In the genomic region with DNA sequence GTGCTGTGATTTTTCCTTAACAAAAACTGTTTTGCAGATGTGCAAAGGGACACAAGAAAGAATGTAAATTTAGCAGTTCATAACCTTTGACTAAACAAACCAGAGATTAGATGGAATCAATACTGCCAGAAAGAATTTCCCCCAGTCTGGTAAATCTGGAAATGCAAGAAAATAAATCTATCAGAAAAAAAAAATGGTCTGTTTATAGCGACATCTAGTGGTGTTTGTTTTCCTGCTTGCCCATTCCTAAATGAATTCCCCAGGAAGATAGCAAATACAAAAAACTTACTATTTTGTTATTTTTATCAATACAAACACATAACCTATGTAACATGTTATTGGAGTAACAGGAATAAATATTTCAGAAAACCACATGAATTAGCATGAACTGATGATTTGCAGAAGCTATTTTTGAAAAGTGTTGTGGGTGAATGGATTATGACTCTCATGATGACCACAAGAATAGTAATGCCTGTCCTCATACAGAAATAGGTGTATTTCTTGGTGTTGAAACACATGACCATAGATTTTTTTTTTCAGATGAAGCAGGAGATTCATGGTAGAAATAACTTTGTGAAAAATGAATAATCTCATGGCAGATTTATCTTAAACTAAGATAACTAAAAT, we compare ENCODE assay signal across 9 cellular contexts.
DNase-seq lines count a peak whose midpoint lies in the region; ATAC-seq and TF ChIP-seq lines count a peak whose summit lies in the region.
"Had no signal": no experiment of that assay in that cellular context is flagged by ENCODE, and none has a peak within 500 bp of the region (broad histone marks: within the 10 kb centered on the region; RNA-seq: fewer than 3 reads in every experiment).

No MANE protein-coding gene starts in this region.

- no peaks in the 10 kb centered on the region for H3K9me3 ChIP-seq in H9 (ENCODE audit: control insufficient read depth, low read depth, low read length)
- no peaks in the 10 kb centered on the region for H3K9me3 ChIP-seq in SK-N-MC (ENCODE audit: low read depth, low read length)
- no peaks in the 10 kb centered on the region for H3K9me3 ChIP-seq in upper lobe of left lung

- H2BK12ac ChIP-seq in H9 (ENCODE audit: insufficient read length, low read depth, low read length), result no peak overlapping the region

- H2AFZ ChIP-seq in H9 (ENCODE audit: low read length), result no peak overlapping the region

- H3K4me1 Mint-ChIP-seq in H9, result peaks cover 28 to 29% of the 10 kb centered on the region in 2 experiments
- H3K4me1 Mint-ChIP-seq in glutamatergic neuron (ENCODE audit: low read depth, unreplicated experiment), result peaks cover 5% of the 10 kb centered on the region

- WGBS in H9 (ENCODE audit: extremely low coverage, insufficient read length, low lambda C conversion rate), result no CpG with 5 or more reads among the region's 1 CpG
- 0 to 2% methylated on average over 1 of the region's 1 CpG for WGBS in upper lobe of left lung, 2 donors

- no peaks in the 10 kb centered on the region for H3K27me3 Mint-ChIP-seq in H9 (ENCODE audit: low read depth)
- H3K27me3 Mint-ChIP-seq in glutamatergic neuron (ENCODE audit: unreplicated experiment), result no peaks in the 10 kb centered on the region

- H3K79me1 ChIP-seq in H9 (ENCODE audit: insufficient read depth, low read depth, low read length, poor library complexity, severe bottlenecking), result no peaks in the 10 kb centered on the region

- H4K8ac ChIP-seq in H9 (replicated peaks; ENCODE audit: insufficient read length, low read depth, low read length), result no peak overlapping the region

- no peaks in the 10 kb centered on the region for H3K79me2 ChIP-seq in H9 (ENCODE audit: insufficient read depth, low read length)

- no peaks in the 10 kb centered on the region for H3K9me3 Mint-ChIP-seq in H9
- peaks cover 2% of the 10 kb centered on the region for H3K9me3 Mint-ChIP-seq in glutamatergic neuron (ENCODE audit: unreplicated experiment)

- no peak overlapping the region for H3K23ac ChIP-seq in H9 (ENCODE audit: insufficient read length, low read depth, low read length)

- no peak for DNase-seq in AG09309 (ENCODE audit: low read depth)
- no peak for DNase-seq in H9
- DNase-seq in SK-N-MC (ENCODE audit: low read depth, low spot score), result peak; percentile 20
- no peak for DNase-seq in glutamatergic neuron
- no peak for DNase-seq in upper lobe of left lung
- DNase-seq in anterior cingulate cortex (lab: John Stamatoyannopoulos, UW), result no peak
- no peak for DNase-seq in COR-L47 (lab: John Stamatoyannopoulos, UW)

- H3T11ph ChIP-seq in H9 (ENCODE audit: low read length), result no peak overlapping the region

- H3K18ac ChIP-seq in H9 (ENCODE audit: insufficient read length, low read depth, low read length), result no peak overlapping the region

- H2BK20ac ChIP-seq in H9 (ENCODE audit: low read depth, low read length, poor library complexity, severe bottlenecking), result no peak overlapping the region

- no peaks in the 10 kb centered on the region for H3K36me3 Mint-ChIP-seq in H9 (ENCODE audit: insufficient read depth in 1 of 3, low read depth in 3 of 3)
- H3K36me3 Mint-ChIP-seq in glutamatergic neuron (ENCODE audit: unreplicated experiment), result no peaks in the 10 kb centered on the region

- H3K56ac ChIP-seq in H9 (ENCODE audit: insufficient read length, low read depth, low read length), result no peak overlapping the region

- peak; percentile 42 for TF ChIP-seq CTCF in AG09309 (IDR thresholded peaks at IDR 0.05; ENCODE audit: control insufficient read depth, insufficient read depth, low read depth, low read length, missing control alignments)
- peak; percentile 87 for TF ChIP-seq CTCF in H9 (conservative IDR thresholded peaks at IDR 0.05)
- peak; percentile 88 for TF ChIP-seq CTCF in glutamatergic neuron (IDR thresholded peaks at IDR 0.05; ENCODE audit: partially characterized antibody, unreplicated experiment)
- TF ChIP-seq CTCF in upper lobe of left lung (IDR thresholded peaks at IDR 0.05), result peak in 4 of 6 experiments; percentile 23 to 63 (median 44)

- H4K20me1 ChIP-seq in H9 (ENCODE audit: control insufficient read depth, insufficient read depth, insufficient read length), result no peaks in the 10 kb centered on the region

- no peaks in the 10 kb centered on the region for H3K27me3 ChIP-seq in H9 (ENCODE audit: insufficient read depth, low read length)
- no peaks in the 10 kb centered on the region for H3K27me3 ChIP-seq in upper lobe of left lung

- TF ChIP-seq EP300 in upper lobe of left lung (IDR thresholded peaks at IDR 0.05), result no peak

- no peak overlapping the region for H2BK15ac ChIP-seq in H9 (ENCODE audit: low read depth, low read length)

- H3K4ac ChIP-seq in H9 (ENCODE audit: low read depth, low read length), result no peak overlapping the region

- H3K4me3 Mint-ChIP-seq in H9, result no peak overlapping the region
- H3K4me3 Mint-ChIP-seq in glutamatergic neuron (ENCODE audit: unreplicated experiment), result no peak overlapping the region

- no peaks in the 10 kb centered on the region for H3K23me2 ChIP-seq in H9 (ENCODE audit: insufficient read length, low read depth, low read length, poor library complexity, severe bottlenecking)

- H2BK5ac ChIP-seq in H9 (ENCODE audit: insufficient read length, low read length), result no peak overlapping the region

- ATAC-seq in upper lobe of left lung (ENCODE audit: low FRiP score in 2 of 2), result no peak
- no peak for ATAC-seq in esophagus mucosa

- no peak overlapping the region for H2BK120ac ChIP-seq in H9 (ENCODE audit: low read depth, low read length, poor library complexity, severe bottlenecking)

- no peak overlapping the region for H3K27ac Mint-ChIP-seq in H9
- H3K27ac Mint-ChIP-seq in glutamatergic neuron (ENCODE audit: unreplicated experiment), result no peak overlapping the region

- no peak overlapping the region for H3K4me3 ChIP-seq in AG09309 (ENCODE audit: control insufficient read depth, low read depth, low read length)
- H3K4me3 ChIP-seq in SK-N-MC, result no peak overlapping the region
- H3K4me3 ChIP-seq in upper lobe of left lung, result no peak overlapping the region

- H3K4me1 ChIP-seq in H9 (ENCODE audit: insufficient read depth, low read length) (no peaks in the 10 kb centered on the region; the same call in 1 of the 2 replicates), upper lobe of left lung (no peaks in the 10 kb centered on the region)

- H3K4me2 ChIP-seq in H9 (ENCODE audit: insufficient read depth, insufficient read length, low read length), result no peak overlapping the region

- H3K27ac ChIP-seq in H9 (ENCODE audit: insufficient read length, low read depth, low read length), result no peak overlapping the region
- no peak overlapping the region for H3K27ac ChIP-seq in SK-N-MC
- H3K27ac ChIP-seq in upper lobe of left lung, result no peak overlapping the region
- H3K27ac ChIP-seq: epithelial cell of prostate had no signal

- no peak overlapping the region for H3K14ac ChIP-seq in H9 (ENCODE audit: insufficient read depth, low read length)

- H3K36me3 ChIP-seq in SK-N-MC (ENCODE audit: insufficient read depth, low read length), result no peaks in the 10 kb centered on the region
- no peaks in the 10 kb centered on the region for H3K36me3 ChIP-seq in upper lobe of left lung

- TF ChIP-seq POLR2A in upper lobe of left lung (IDR thresholded peaks at IDR 0.05), result no peak

- no peak overlapping the region for H4K5ac ChIP-seq in H9 (ENCODE audit: insufficient read length, low read depth, low read length)

- H4K91ac ChIP-seq in H9 (ENCODE audit: insufficient read length, low read depth, low read length), result no peak overlapping the region

- no peak overlapping the region for H2AK5ac ChIP-seq in H9 (ENCODE audit: insufficient read length, low read length)

- H3K9ac ChIP-seq in H9 (ENCODE audit: extremely low read depth, insufficient read length, low read length) (no peak overlapping the region), SK-N-MC (ENCODE audit: insufficient read length) (no peak overlapping the region)
